Comparison of ENCODE assay signal across 14 cellular contexts in the genomic region with DNA sequence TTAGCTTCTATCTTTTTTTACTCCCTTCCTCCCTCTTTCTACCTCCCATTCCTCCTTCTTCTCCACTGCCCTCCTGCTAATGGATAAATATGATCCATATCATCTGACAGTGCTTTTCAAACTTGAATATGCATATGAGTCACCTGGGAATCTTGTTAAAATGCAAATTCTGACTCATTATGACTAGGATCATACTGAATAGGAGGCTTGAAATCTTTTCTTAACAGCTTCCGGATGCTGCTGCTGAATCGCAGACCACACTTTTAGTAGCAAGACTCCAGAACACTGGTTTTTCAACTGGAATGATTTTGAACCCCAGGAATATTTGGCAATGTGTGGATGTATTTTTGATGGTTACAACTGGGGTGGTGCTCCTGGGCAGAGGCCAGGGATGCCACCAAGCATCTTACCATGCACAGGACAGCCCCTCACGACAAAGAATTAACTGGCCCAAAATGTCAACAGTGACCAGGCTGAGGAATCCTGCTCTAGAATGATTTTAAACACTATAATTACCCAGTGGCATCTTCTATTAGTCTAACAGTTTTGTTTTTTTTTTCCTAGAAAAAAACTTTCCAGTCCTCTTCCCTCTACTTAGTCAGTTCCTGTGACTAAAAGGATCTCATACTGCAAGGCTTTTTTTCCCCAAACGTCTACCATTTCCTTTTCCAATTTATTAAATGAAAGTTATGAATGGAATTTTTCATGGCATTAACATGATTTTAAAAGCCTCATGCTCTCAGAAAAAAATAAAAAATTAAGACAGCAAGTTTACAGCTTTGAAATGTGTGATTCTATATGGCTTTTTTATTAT. TPM values are rescaled to one million over a fixed set of nuclear protein-coding genes. Genes with fewer than 3 reads are reported as not detected.
DNase-seq lines count a peak whose midpoint lies in the region; ATAC-seq and TF ChIP-seq lines count a peak whose summit lies in the region.
"Had no signal": no experiment of that assay in that cellular context is flagged by ENCODE, and none has a peak within 500 bp of the region (broad histone marks: within the 10 kb centered on the region; RNA-seq: fewer than 3 reads in every experiment).

No MANE protein-coding gene starts in this region.

- H3K27me3 ChIP-seq in breast epithelium = no peaks in the 10 kb centered on the region
- H3K27me3 ChIP-seq: pancreas, testis had no signal

- H3K36me3 Mint-ChIP-seq in MCF 10A (ENCODE audit: insufficient read depth, unreplicated experiment) (no peaks in the 10 kb centered on the region), WTC11 (no peaks in the 10 kb centered on the region)
- no peaks in the 10 kb centered on the region for H3K36me3 Mint-ChIP-seq in activated naive CD4-positive, alpha-beta T cell treated with anti-CD3 and anti-CD28 coated beads, Interleukin-2, amount 10 ng/mL, durations not matched to agents 7 days and 5 days

- CTCF ChIA-PET in MCF 10A (lab: Yijun Ruan, JAX) = interaction anchor here (0.7 to 6.2 kb wide), 2 partner anchors 125 to 278 kb away, joined by 3 to 37 read pairs; no protein-coding TSS in a partner anchor
- CTCF ChIA-PET in WTC11 (lab: Charles Lee) = interaction anchor here (0.6 to 9.1 kb wide), 9 partner anchors 19 to 989 kb away, joined by 3 to 61 read pairs (median 4); a partner anchor contains a TSS
- CTCF ChIA-PET in activated naive CD4-positive, alpha-beta T cell treated with anti-CD3 and anti-CD28 coated beads, Interleukin-2, amount 10 ng/mL, durations not matched to agents 7 days and 5 days (lab: Charles Lee) = interaction anchor here (1.2 kb wide), 1 partner anchor 125 kb away, joined by 4 read pairs; no protein-coding TSS in a partner anchor

- H3K9me3 ChIP-seq in breast epithelium = no peaks in the 10 kb centered on the region
- H3K9me3 ChIP-seq: pancreas, testis had no signal

- H3K4me3 Mint-ChIP-seq in MCF 10A (ENCODE audit: unreplicated experiment) (no peak overlapping the region), WTC11 (peak overlapping the region; percentile 63)
- H3K4me3 Mint-ChIP-seq in activated naive CD4-positive, alpha-beta T cell treated with anti-CD3 and anti-CD28 coated beads, Interleukin-2, amount 10 ng/mL, durations not matched to agents 7 days and 5 days = no peak overlapping the region
- H3K4me3 Mint-ChIP-seq: activated naive CD4-positive, alpha-beta T cell treated with anti-CD3 and anti-CD28 coated beads for 36 hours had no signal

- TF ChIP-seq CTCF in MCF 10A (IDR thresholded peaks at IDR 0.05; ENCODE audit: unreplicated experiment) = no peak
- TF ChIP-seq CTCF in breast epithelium (IDR thresholded peaks at IDR 0.05) = no peak
- no peak for TF ChIP-seq CTCF in WTC11 (IDR thresholded peaks at IDR 0.05)
- TF ChIP-seq CTCF in foreskin fibroblast (IDR thresholded peaks at IDR 0.05; ENCODE audit: low read depth, low read length) = no peak

- POLR2A ChIA-PET in MCF 10A (lab: Yijun Ruan, JAX) (interaction anchor here (1.4 to 3.0 kb wide), 4 partner anchors 10 to 127 kb away, joined by 4 to 15 read pairs (median 6); a partner anchor contains a TSS), WTC11 (lab: Charles Lee) (no interaction called here)

- H3K4me1 Mint-ChIP-seq in MCF 10A (ENCODE audit: insufficient read depth, unreplicated experiment) (peaks cover 7% of the 10 kb centered on the region), WTC11 (peaks cover 51% of the 10 kb centered on the region)
- no peaks in the 10 kb centered on the region for H3K4me1 Mint-ChIP-seq in activated naive CD4-positive, alpha-beta T cell treated with anti-CD3 and anti-CD28 coated beads, Interleukin-2, amount 10 ng/mL, durations not matched to agents 7 days and 5 days

- TF ChIP-seq POLR2A in breast epithelium (IDR thresholded peaks at IDR 0.05) = no peak

- BruUV-seq in MCF 10A (replicated peaks; lab: Mats Ljungman, UMichigan) = no TSS peak

- H3K4me3 ChIP-seq in breast epithelium (no peak overlapping the region), foreskin fibroblast (ENCODE audit: low read depth in 1 of 2, low read length in 2 of 2) (no peak overlapping the region)
- H3K4me3 ChIP-seq: pancreas, testis had no signal

- H3K9me3 Mint-ChIP-seq in MCF 10A (ENCODE audit: unreplicated experiment) (no peaks in the 10 kb centered on the region), WTC11 (no peaks in the 10 kb centered on the region)
- H3K9me3 Mint-ChIP-seq in activated naive CD4-positive, alpha-beta T cell treated with anti-CD3 and anti-CD28 coated beads, Interleukin-2, amount 10 ng/mL, durations not matched to agents 7 days and 5 days = no peaks in the 10 kb centered on the region
- H3K9me3 Mint-ChIP-seq: activated naive CD4-positive, alpha-beta T cell treated with anti-CD3 and anti-CD28 coated beads for 36 hours had no signal

- no peaks in the 10 kb centered on the region for H3K36me3 ChIP-seq in breast epithelium
- H3K36me3 ChIP-seq: pancreas had no signal

- no peak overlapping the region for H3K27ac ChIP-seq in breast epithelium
- H3K27ac ChIP-seq: pancreas, testis had no signal

- H3K27ac Mint-ChIP-seq in MCF 10A (ENCODE audit: low read depth, unreplicated experiment) (no peak overlapping the region), WTC11 (peak overlapping the region; percentile 98)
- H3K27ac Mint-ChIP-seq in activated naive CD4-positive, alpha-beta T cell treated with anti-CD3 and anti-CD28 coated beads, Interleukin-2, amount 10 ng/mL, durations not matched to agents 7 days and 5 days = no peak overlapping the region

- no peaks in the 10 kb centered on the region for H3K4me1 ChIP-seq in breast epithelium
- H3K4me1 ChIP-seq: pancreas, testis had no signal

- H3K27me3 Mint-ChIP-seq in MCF 10A (ENCODE audit: insufficient read depth, unreplicated experiment) = no peaks in the 10 kb centered on the region
- no peaks in the 10 kb centered on the region for H3K27me3 Mint-ChIP-seq in WTC11 (ENCODE audit: low read depth)
- H3K27me3 Mint-ChIP-seq in activated naive CD4-positive, alpha-beta T cell treated with anti-CD3 and anti-CD28 coated beads, Interleukin-2, amount 10 ng/mL, durations not matched to agents 7 days and 5 days = peaks cover 3% of the 10 kb centered on the region

- intact Hi-C loops in MCF 10A (cut with micrococcal nuclease) = loop anchor here (2.0 kb wide), 1 partner anchor 59 kb away; a partner anchor contains a TSS
- intact Hi-C loops in breast epithelium (cut with DNase I; ENCODE audit: low total_unique reads) = no loop called here

- DNase-seq in MCF 10A (ENCODE audit: unreplicated experiment) (peak; percentile 61), breast epithelium (ENCODE audit: low spot score in 2 of 2) (no peak), WTC11 (ENCODE audit: low spot score) (no peak), foreskin fibroblast (peak; percentile 86 to 91), NCI-H446 (lab: John Stamatoyannopoulos, UW) (no peak), UCSD-AML1 (lab: John Stamatoyannopoulos, UW; ENCODE audit: unreplicated experiment) (no peak)
- no peak for DNase-seq in activated naive CD4-positive, alpha-beta T cell treated with anti-CD3 and anti-CD28 coated beads, Interleukin-2, amount 10 ng/mL, durations not matched to agents 7 days and 5 days
- DNase-seq: activated CD4-positive, alpha-beta T cell treated with anti-CD3 and anti-CD28 coated beads for 1 hour; NCI-H2081 treated with DMSO at 0.1 percent for 48 hours; pancreas; testis had no signal

- ATAC-seq in WTC11 = peak; percentile 28
- ATAC-seq in HG03432 (IDR thresholded peaks at IDR 0.05; ENCODE audit: unreplicated experiment) = no peak
- ATAC-seq: left lobe of liver, pancreas had no signal

TF ChIP-seq in WTC11, 78 proteins besides CTCF, POLR2A, EP300 and RAD21 (continues in another document):
- TF ChIP-seq ZNF121 (CRISPR knock-in tag; IDR thresholded peaks at IDR 0.05) (no peak), ZNF138 (CRISPR knock-in tag; conservative IDR thresholded peaks at IDR 0.05) (no peak), CREM (CRISPR knock-in tag; IDR thresholded peaks at IDR 0.05) (no peak), KAT7 (CRISPR knock-in tag; IDR thresholded peaks at IDR 0.05; ENCODE audit: borderline replicate concordance) (no peak), NFE2L1 (CRISPR knock-in tag; IDR thresholded peaks at IDR 0.05) (no peak), ZNF396 (CRISPR knock-in tag; IDR thresholded peaks at IDR 0.05; ENCODE audit: borderline replicate concordance) (no peak)
- TF ChIP-seq, protein P1, sequence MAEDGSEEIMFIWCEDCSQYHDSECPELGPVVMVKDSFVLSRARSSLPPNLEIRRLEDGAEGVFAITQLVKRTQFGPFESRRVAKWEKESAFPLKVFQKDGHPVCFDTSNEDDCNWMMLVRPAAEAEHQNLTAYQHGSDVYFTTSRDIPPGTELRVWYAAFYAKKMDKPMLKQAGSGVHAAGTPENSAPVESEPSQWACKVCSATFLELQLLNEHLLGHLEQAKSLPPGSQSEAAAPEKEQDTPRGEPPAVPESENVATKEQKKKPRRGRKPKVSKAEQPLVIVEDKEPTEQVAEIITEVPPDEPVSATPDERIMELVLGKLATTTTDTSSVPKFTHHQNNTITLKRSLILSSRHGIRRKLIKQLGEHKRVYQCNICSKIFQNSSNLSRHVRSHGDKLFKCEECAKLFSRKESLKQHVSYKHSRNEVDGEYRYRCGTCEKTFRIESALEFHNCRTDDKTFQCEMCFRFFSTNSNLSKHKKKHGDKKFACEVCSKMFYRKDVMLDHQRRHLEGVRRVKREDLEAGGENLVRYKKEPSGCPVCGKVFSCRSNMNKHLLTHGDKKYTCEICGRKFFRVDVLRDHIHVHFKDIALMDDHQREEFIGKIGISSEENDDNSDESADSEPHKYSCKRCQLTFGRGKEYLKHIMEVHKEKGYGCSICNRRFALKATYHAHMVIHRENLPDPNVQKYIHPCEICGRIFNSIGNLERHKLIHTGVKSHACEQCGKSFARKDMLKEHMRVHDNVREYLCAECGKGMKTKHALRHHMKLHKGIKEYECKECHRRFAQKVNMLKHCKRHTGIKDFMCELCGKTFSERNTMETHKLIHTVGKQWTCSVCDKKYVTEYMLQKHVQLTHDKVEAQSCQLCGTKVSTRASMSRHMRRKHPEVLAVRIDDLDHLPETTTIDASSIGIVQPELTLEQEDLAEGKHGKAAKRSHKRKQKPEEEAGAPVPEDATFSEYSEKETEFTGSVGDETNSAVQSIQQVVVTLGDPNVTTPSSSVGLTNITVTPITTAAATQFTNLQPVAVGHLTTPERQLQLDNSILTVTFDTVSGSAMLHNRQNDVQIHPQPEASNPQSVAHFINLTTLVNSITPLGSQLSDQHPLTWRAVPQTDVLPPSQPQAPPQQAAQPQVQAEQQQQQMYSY (CRISPR knock-in tag; IDR thresholded peaks at IDR 0.05) = no peak

RNA-seq across cellular contexts. Expression of a gene that starts 10.6 kb away (rescaled TPM):
- total RNA-seq in MCF 10A (2022) = 80.9 and 82.5 TPM in 2 replicates
- total RNA-seq in breast epithelium = 100 to 1,000 TPM in 2 of 3 donors, 10 to 100 TPM in 1; 93.7 to 116 (median 110) TPM
- total RNA-seq in WTC11 (2021) = 40.9 to 45.3 TPM (median 43.6 TPM) in 3 replicates

RNA-seq across cellular contexts. Expression of a gene that starts 58.1 kb away (rescaled TPM):
- total RNA-seq in MCF 10A (2022) (34.9 and 64.0 TPM in 2 replicates), breast epithelium (10 to 100 TPM; 34.1 to 60.9 (median 35.4) TPM), WTC11 (2021) (5.2 to 6.3 TPM (median 5.5 TPM) in 3 replicates)

Comparison
In these comparisons a context has a peak if more than half of its experiments do, and no peak if none do; other contexts are left out.
1. DNase-seq: peak in MCF 10A (single experiment) and foreskin fibroblast (2 of 2); none in breast epithelium (0 of 2), WTC11 (single experiment), NCI-H446 (0 of 2), UCSD-AML1 (single experiment) and activated naive CD4-positive, alpha-beta T cell treated with anti-CD3 and anti-CD28 coated beads, Interleukin-2, amount 10 ng/mL, durations not matched to agents 7 days and 5 days (single experiment).